In genomic region chr5:124477002-124477546, GRCh38 we compare ENCODE assay signal across 19 cellular contexts.
DNase-seq lines count a peak whose midpoint lies in the region; ATAC-seq, FAIRE-seq and TF ChIP-seq lines count a peak whose summit lies in the region.
"Had no signal": no experiment of that assay in that cellular context is flagged by ENCODE, and none has a peak within 500 bp of the region (broad histone marks: within the 10 kb centered on the region; RNA-seq: fewer than 3 reads in every experiment).

No MANE protein-coding gene starts in this region.

- WGBS in H1 (ENCODE audit: extremely low coverage in 1 of 2, insufficient coverage in 1 of 2, insufficient read length in 1 of 2, insufficient replicate concordance in 2 of 2, low coverage in 1 of 2, low lambda C conversion rate in 2 of 2, missing lambda C conversion rate in 1 of 2), 2 experiments = 67% methylated on average over 3 of the region's 3 CpGs; no CpG with 5 or more reads in 1 of the 2 experiments
- WGBS in transverse colon (ENCODE audit: low coverage in 1 of 2), 2 donors = 85% methylated on average over 3 of the region's 3 CpGs; no CpG with 5 or more reads in 1 of the 2 donors

- intact Hi-C loops in transverse colon (cut with DNase I; ENCODE audit: low total_unique reads) = no loop called here

- H4K5ac ChIP-seq in H1 (ENCODE audit: insufficient read length, low read depth, low read length) = no peak overlapping the region

- FAIRE-seq in H1 (lab: Jason Lieb, UNC) = peak; percentile 7
- FAIRE-seq: G401.6 had no signal

- peak overlapping the region; percentile 74 for H3K27ac Mint-ChIP-seq in neural crest cell (ENCODE audit: unreplicated experiment)
- H3K27ac Mint-ChIP-seq: B cell; CD4-positive, CD25-positive, alpha-beta regulatory T cell had no signal

- H2BK5ac ChIP-seq in H1 (ENCODE audit: low read depth, low read length) = peak overlapping the region; percentile 22; the same call in 1 of the 2 replicates

- H2BK120ac ChIP-seq in H1 (replicated peaks; ENCODE audit: low read depth, low read length) = no peak overlapping the region

- H3K4me3 Mint-ChIP-seq in neural crest cell = no peak overlapping the region
- H3K4me3 Mint-ChIP-seq: B cell; CD4-positive, CD25-positive, alpha-beta regulatory T cell had no signal

- H3K56ac ChIP-seq in H1 (replicated peaks; ENCODE audit: insufficient read length, low read depth, low read length) = no peak overlapping the region

- H2BK12ac ChIP-seq in H1 (ENCODE audit: low read depth, low read length) = no peak overlapping the region

- peak overlapping the region; percentile 51; the same call in 1 of the 2 replicates for H2AFZ ChIP-seq in DND-41 (ENCODE audit: low read depth, low read length)
- H2AFZ ChIP-seq in H1 (ENCODE audit: low read length) = peak overlapping the region; percentile 7; the same call in 1 of the 2 replicates

- H3K27me3 Mint-ChIP-seq in neural crest cell (ENCODE audit: low read depth) = no peaks in the 10 kb centered on the region
- H3K27me3 Mint-ChIP-seq: B cell; CD4-positive, CD25-positive, alpha-beta regulatory T cell had no signal

- TF ChIP-seq RAD21 in H1 (IDR thresholded peaks at IDR 0.05 in 1 of 2, conservative IDR thresholded peaks at IDR 0.05 in 1 of 2; ENCODE audit: low read depth in 2 of 2, low read length in 2 of 2) = no peak; a peak in 1 of 4 replicates

- no peak overlapping the region for H4K91ac ChIP-seq in H1 (replicated peaks; ENCODE audit: insufficient read length, low read length)

- H3K4me1 Mint-ChIP-seq in neural crest cell = peaks cover 38% of the 10 kb centered on the region
- H3K4me1 Mint-ChIP-seq: B cell; CD4-positive, CD25-positive, alpha-beta regulatory T cell had no signal

- TF ChIP-seq CTCF in DND-41 (IDR thresholded peaks at IDR 0.05; ENCODE audit: borderline replicate concordance, extremely low read depth, low read length, poor library complexity, severe bottlenecking) (no peak), H1 (IDR thresholded peaks at IDR 0.05; ENCODE audit: control extremely low read depth in 1 of 3, insufficient read depth in 1 of 3, low read depth in 1 of 3, low read length in 3 of 3) (no peak), neural crest cell (conservative IDR thresholded peaks at IDR 0.05) (no peak), transverse colon (IDR thresholded peaks at IDR 0.05) (no peak)

- H2BK20ac ChIP-seq in H1 (ENCODE audit: low read length) = peak overlapping the region; percentile 73; the same call in 1 of the 2 replicates

- H3K18ac ChIP-seq in H1 (ENCODE audit: extremely low read depth, low read length) = peak overlapping the region; percentile 26; the same call in 1 of the 2 replicates

- peaks cover 7% of the 10 kb centered on the region for H3K9me3 Mint-ChIP-seq in neural crest cell

- no peak overlapping the region for H2AK5ac ChIP-seq in H1 (ENCODE audit: low read depth, low read length)

- H3K4me3 ChIP-seq in DND-41 (ENCODE audit: low read depth in 1 of 2, low read length in 2 of 2) (no peak overlapping the region), H1 (ENCODE audit: extremely low read depth in 1 of 4, insufficient read depth in 2 of 4, low read depth in 3 of 4, low read length in 4 of 4) (peak overlapping the region in 1 of 4 experiments; percentile 2; a peak in 1 of 8 replicates), transverse colon (no peak overlapping the region)
- H3K4me3 ChIP-seq: SJSA1 had no signal

- no peaks in the 10 kb centered on the region for H3K36me3 ChIP-seq in DND-41 (ENCODE audit: insufficient read depth, low read length)
- H3K36me3 ChIP-seq in H1 (ENCODE audit: control insufficient read depth in 2 of 4, insufficient read depth in 4 of 4, low read length in 3 of 4) = no peaks in the 10 kb centered on the region
- no peaks in the 10 kb centered on the region for H3K36me3 ChIP-seq in transverse colon
- H3K36me3 ChIP-seq: SJSA1 had no signal

- peaks cover 3% of the 10 kb centered on the region for H3K36me3 Mint-ChIP-seq in neural crest cell (ENCODE audit: low read depth)
- H3K36me3 Mint-ChIP-seq: CD4-positive, CD25-positive, alpha-beta regulatory T cell had no signal

- H3K4me2 ChIP-seq in DND-41 (ENCODE audit: insufficient read depth, low read length) = no peak overlapping the region
- H3K4me2 ChIP-seq in H1 (ENCODE audit: insufficient read depth in 1 of 2, low read depth in 2 of 2, low read length in 2 of 2) = peak overlapping the region; percentile 4 to 43; a peak in 2 of 4 replicates

- no peak for DNase-seq in DND-41
- DNase-seq in M059J (ENCODE audit: low read depth) = peak; percentile 9
- no peak for DNase-seq in H1 (ENCODE audit: low read depth in 1 of 2, low spot score in 2 of 2)
- DNase-seq in neural crest cell (ENCODE audit: low read depth, low spot score) = no peak
- DNase-seq in transverse colon = no peak
- no peak for DNase-seq in dedifferentiated amniotic fluid mesenchymal stem cell (ENCODE audit: extremely low spot score)
- no peak for DNase-seq in NCI-H1436 treated with DMSO at 0.1 percent for 48 hours (lab: John Stamatoyannopoulos, UW)
- DNase-seq in HT-29 (ENCODE audit: low spot score) = no peak
- DNase-seq: Calu3; CD4-positive, CD25-positive, alpha-beta regulatory T cell; GOT3; NCI-H1105 treated with DMSO at 0.1 percent for 48 hours; NCI-H187 treated with DMSO at 0.1 percent for 48 hours; NCI-H446 treated with DMSO at 0.1 percent for 48 hours; NCI-H82 had no signal

- peaks cover 16% of the 10 kb centered on the region for H3K4me1 ChIP-seq in DND-41 (ENCODE audit: insufficient read depth, low read length)
- H3K4me1 ChIP-seq in H1 (replicated peaks in 1 of 4; ENCODE audit: control insufficient read depth in 3 of 4, insufficient read depth in 4 of 4, low read length in 3 of 4) = peaks cover 2 to 17% (median 7%) of the 10 kb centered on the region in 4 experiments; a peak in 6 of 7 replicates
- H3K4me1 ChIP-seq in transverse colon = no peaks in the 10 kb centered on the region
- H3K4me1 ChIP-seq: SJSA1 had no signal

- in situ Hi-C loops in transverse colon (cut with MboI; ENCODE audit: low pct_ligation_motif_present in 1 of 4, low pct_unique_long_range_greater_than_20kb in 1 of 4, low sequenced_read_pairs in 3 of 4) = no loop called here

- H3K27ac ChIP-seq in DND-41 (ENCODE audit: low read length) (peak overlapping the region; percentile 48; the same call in 1 of the 2 replicates), H1 (ENCODE audit: low read depth, low read length) (no peak overlapping the region), transverse colon (no peak overlapping the region)
- H3K27ac ChIP-seq: 22Rv1, SJSA1 had no signal

- H3K79me2 ChIP-seq in DND-41 (ENCODE audit: insufficient read depth, low read length) (no peaks in the 10 kb centered on the region), H1 (ENCODE audit: control insufficient read depth in 1 of 2, insufficient read depth in 2 of 2, low read length in 2 of 2) (no peaks in the 10 kb centered on the region)

- no peak overlapping the region for H4K8ac ChIP-seq in H1 (ENCODE audit: extremely low read depth, insufficient read depth, low read length)

- H2BK15ac ChIP-seq in H1 (ENCODE audit: low read length) = no peak overlapping the region

- TF ChIP-seq POLR2A in H1 (IDR thresholded peaks at IDR 0.05; ENCODE audit: control extremely low read depth in 1 of 2, low read depth in 2 of 2, low read length in 2 of 2) (no peak), transverse colon (IDR thresholded peaks at IDR 0.05) (no peak)

- H3K9me3 ChIP-seq in DND-41 (ENCODE audit: insufficient read depth, low read length, severe bottlenecking) (no peaks in the 10 kb centered on the region), H1 (ENCODE audit: insufficient read depth in 2 of 2, low read depth in 1 of 2, low read length in 1 of 2) (no peaks in the 10 kb centered on the region), transverse colon (no peaks in the 10 kb centered on the region)
- H3K9me3 ChIP-seq: SJSA1 had no signal

- H3K4ac ChIP-seq in H1 (replicated peaks; ENCODE audit: insufficient read length, low read depth, low read length) = no peak overlapping the region

- H4K20me1 ChIP-seq in DND-41 (ENCODE audit: insufficient read depth, low read length) = no peaks in the 10 kb centered on the region
- H4K20me1 ChIP-seq in H1 (replicated peaks in 1 of 2; ENCODE audit: control insufficient read depth in 1 of 2, insufficient read depth in 2 of 2, low read length in 2 of 2) = no peaks in the 10 kb centered on the region

- H3K79me1 ChIP-seq in H1 (ENCODE audit: low read depth, low read length) = no peaks in the 10 kb centered on the region

- H3K14ac ChIP-seq in H1 (ENCODE audit: insufficient read length) = no peak overlapping the region

- H3K23ac ChIP-seq in H1 (ENCODE audit: insufficient read length) = no peak overlapping the region

- POLR2A ChIA-PET in H1 (lab: Charles Lee; ENCODE audit: partially characterized antibody) = no interaction called here

- no peaks in the 10 kb centered on the region for H3K23me2 ChIP-seq in H1 (ENCODE audit: low read depth, low read length)

- CTCF ChIA-PET in H1 (lab: Charles Lee; ENCODE audit: partially characterized antibody) = no interaction called here

- ATAC-seq in DND-41 (ENCODE audit: insufficient read depth, low read depth) = no peak

- TF ChIP-seq EP300 in H1 (IDR thresholded peaks at IDR 0.05; ENCODE audit: borderline replicate concordance in 1 of 2, low read depth in 2 of 2, low read length in 2 of 2) (no peak), transverse colon (IDR thresholded peaks at IDR 0.05; ENCODE audit: low read depth) (no peak)

- H3K27me3 ChIP-seq in DND-41 (ENCODE audit: insufficient read depth, low read length, poor library complexity) = no peaks in the 10 kb centered on the region
- H3K27me3 ChIP-seq in H1 (replicated peaks in 1 of 4; ENCODE audit: control insufficient read depth in 3 of 4, extremely low read depth in 1 of 4, insufficient read depth in 3 of 4, low read length in 3 of 4) = no peaks in the 10 kb centered on the region
- no peaks in the 10 kb centered on the region for H3K27me3 ChIP-seq in transverse colon
- H3K27me3 ChIP-seq: SJSA1 had no signal

- H3K9ac ChIP-seq in DND-41 (ENCODE audit: low read depth, low read length) = no peak overlapping the region
- H3K9ac ChIP-seq in H1 (replicated peaks in 1 of 4; ENCODE audit: extremely low read depth in 1 of 4, low read depth in 3 of 4, low read length in 3 of 4) = no peak overlapping the region

TF ChIP-seq in H1, 55 proteins besides CTCF, POLR2A, EP300 and RAD21:
- TF ChIP-seq SUZ12 (IDR thresholded peaks at IDR 0.05; ENCODE audit: low read length) = no peak
- peak; percentile 54; the same call in 1 of the 2 replicates for TF ChIP-seq POU5F1 (IDR thresholded peaks at IDR 0.05; ENCODE audit: low read depth, low read length)
- TF ChIP-seq TCF12 (IDR thresholded peaks at IDR 0.05; ENCODE audit: low read depth, low read length) = no peak
- TF ChIP-seq CEBPB (IDR thresholded peaks at IDR 0.05; ENCODE audit: low read depth, low read length) = no peak
- TF ChIP-seq FOSL1 (IDR thresholded peaks at IDR 0.05; ENCODE audit: insufficient read depth, low read depth, low read length) = no peak
